In the genomic region with DNA sequence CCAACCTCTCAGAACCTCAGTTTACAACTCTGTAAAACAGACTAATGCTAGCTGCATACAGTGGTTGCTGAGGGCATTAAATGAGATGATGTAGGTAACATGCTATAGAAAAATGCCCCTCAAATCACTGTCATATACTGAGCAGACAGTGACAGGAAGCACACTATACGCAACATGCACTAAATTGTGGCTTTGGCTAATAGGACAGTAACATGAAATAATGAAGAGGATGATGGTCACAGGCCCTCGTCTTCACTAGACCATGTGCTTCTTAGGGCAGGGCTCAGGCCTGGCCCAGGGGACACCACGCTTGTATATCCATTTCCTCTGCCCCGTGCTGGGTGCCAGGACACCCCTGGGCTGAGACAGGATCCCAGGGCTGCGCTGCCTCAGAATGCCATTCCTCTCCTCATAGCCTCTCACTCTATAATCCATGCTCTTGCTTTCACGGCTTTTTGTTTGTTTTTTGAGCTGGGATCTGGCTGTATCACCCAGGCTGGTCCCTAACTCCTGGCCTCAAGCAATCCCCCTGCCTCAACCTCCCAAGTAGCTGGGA, we compare ENCODE assay signal across 2 cellular contexts.
TF ChIP-seq lines count a peak whose summit lies in the region.

No MANE protein-coding gene starts in this region.

TF ChIP-seq in SK-N-SH, 30 proteins besides CTCF, POLR2A, EP300 and RAD21:
- TF ChIP-seq, protein P1, sequence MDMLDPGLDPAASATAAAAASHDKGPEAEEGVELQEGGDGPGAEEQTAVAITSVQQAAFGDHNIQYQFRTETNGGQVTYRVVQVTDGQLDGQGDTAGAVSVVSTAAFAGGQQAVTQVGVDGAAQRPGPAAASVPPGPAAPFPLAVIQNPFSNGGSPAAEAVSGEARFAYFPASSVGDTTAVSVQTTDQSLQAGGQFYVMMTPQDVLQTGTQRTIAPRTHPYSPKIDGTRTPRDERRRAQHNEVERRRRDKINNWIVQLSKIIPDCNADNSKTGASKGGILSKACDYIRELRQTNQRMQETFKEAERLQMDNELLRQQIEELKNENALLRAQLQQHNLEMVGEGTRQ (IDR thresholded peaks at IDR 0.05; ENCODE audit: borderline replicate concordance, low read depth, low read length), result no peak
- TF ChIP-seq, protein P2, sequence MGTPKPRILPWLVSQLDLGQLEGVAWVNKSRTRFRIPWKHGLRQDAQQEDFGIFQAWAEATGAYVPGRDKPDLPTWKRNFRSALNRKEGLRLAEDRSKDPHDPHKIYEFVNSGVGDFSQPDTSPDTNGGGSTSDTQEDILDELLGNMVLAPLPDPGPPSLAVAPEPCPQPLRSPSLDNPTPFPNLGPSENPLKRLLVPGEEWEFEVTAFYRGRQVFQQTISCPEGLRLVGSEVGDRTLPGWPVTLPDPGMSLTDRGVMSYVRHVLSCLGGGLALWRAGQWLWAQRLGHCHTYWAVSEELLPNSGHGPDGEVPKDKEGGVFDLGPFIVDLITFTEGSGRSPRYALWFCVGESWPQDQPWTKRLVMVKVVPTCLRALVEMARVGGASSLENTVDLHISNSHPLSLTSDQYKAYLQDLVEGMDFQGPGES (IDR thresholded peaks at IDR 0.05; ENCODE audit: low read depth, low read length), result no peak
- TF ChIP-seq JUND (IDR thresholded peaks at IDR 0.05) (no peak), TEAD4 (IDR thresholded peaks at IDR 0.05; ENCODE audit: borderline replicate concordance, insufficient read depth) (no peak), ELF1 (IDR thresholded peaks at IDR 0.05) (no peak), FOSL2 (IDR thresholded peaks at IDR 0.05; ENCODE audit: borderline replicate concordance, low read depth) (no peak), GABPA (IDR thresholded peaks at IDR 0.05; ENCODE audit: low read depth) (no peak), SMC3 (IDR thresholded peaks at IDR 0.05; ENCODE audit: low read depth, low read length) (no peak), NRF1 (IDR thresholded peaks at IDR 0.05; ENCODE audit: low read depth, low read length) (no peak), NFIC (IDR thresholded peaks at IDR 0.05; ENCODE audit: borderline replicate concordance) (no peak), TAF1 (IDR thresholded peaks at IDR 0.05; ENCODE audit: borderline replicate concordance, low read depth, low read length) (no peak), RXRA (IDR thresholded peaks at IDR 0.05; ENCODE audit: borderline replicate concordance, low read depth) (no peak), CHD2 (IDR thresholded peaks at IDR 0.05; ENCODE audit: low read length, partially characterized antibody) (no peak), POLR2AphosphoS5 (IDR thresholded peaks at IDR 0.05; ENCODE audit: low read depth, low read length) (no peak), YY1 (IDR thresholded peaks at IDR 0.05; ENCODE audit: low read depth) (no peak)
- TF ChIP-seq, protein P3, sequence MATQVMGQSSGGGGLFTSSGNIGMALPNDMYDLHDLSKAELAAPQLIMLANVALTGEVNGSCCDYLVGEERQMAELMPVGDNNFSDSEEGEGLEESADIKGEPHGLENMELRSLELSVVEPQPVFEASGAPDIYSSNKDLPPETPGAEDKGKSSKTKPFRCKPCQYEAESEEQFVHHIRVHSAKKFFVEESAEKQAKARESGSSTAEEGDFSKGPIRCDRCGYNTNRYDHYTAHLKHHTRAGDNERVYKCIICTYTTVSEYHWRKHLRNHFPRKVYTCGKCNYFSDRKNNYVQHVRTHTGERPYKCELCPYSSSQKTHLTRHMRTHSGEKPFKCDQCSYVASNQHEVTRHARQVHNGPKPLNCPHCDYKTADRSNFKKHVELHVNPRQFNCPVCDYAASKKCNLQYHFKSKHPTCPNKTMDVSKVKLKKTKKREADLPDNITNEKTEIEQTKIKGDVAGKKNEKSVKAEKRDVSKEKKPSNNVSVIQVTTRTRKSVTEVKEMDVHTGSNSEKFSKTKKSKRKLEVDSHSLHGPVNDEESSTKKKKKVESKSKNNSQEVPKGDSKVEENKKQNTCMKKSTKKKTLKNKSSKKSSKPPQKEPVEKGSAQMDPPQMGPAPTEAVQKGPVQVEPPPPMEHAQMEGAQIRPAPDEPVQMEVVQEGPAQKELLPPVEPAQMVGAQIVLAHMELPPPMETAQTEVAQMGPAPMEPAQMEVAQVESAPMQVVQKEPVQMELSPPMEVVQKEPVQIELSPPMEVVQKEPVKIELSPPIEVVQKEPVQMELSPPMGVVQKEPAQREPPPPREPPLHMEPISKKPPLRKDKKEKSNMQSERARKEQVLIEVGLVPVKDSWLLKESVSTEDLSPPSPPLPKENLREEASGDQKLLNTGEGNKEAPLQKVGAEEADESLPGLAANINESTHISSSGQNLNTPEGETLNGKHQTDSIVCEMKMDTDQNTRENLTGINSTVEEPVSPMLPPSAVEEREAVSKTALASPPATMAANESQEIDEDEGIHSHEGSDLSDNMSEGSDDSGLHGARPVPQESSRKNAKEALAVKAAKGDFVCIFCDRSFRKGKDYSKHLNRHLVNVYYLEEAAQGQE (IDR thresholded peaks at IDR 0.05; ENCODE audit: low read depth, low read length), result no peak

TF ChIP-seq in SK-N-SH treated with all-trans-retinoic acid at 6 μM for 48 hours, 23 proteins besides CTCF, POLR2A, EP300 and RAD21 (continued from another document):
- TF ChIP-seq, protein P4, sequence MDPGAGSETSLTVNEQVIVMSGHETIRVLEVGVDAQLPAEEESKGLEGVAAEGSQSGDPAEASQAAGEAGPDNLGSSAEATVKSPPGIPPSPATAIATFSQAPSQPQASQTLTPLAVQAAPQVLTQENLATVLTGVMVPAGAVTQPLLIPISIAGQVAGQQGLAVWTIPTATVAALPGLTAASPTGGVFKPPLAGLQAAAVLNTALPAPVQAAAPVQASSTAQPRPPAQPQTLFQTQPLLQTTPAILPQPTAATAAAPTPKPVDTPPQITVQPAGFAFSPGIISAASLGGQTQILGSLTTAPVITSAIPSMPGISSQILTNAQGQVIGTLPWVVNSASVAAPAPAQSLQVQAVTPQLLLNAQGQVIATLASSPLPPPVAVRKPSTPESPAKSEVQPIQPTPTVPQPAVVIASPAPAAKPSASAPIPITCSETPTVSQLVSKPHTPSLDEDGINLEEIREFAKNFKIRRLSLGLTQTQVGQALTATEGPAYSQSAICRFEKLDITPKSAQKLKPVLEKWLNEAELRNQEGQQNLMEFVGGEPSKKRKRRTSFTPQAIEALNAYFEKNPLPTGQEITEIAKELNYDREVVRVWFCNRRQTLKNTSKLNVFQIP (CRISPR knock-in tag; IDR thresholded peaks at IDR 0.05; ENCODE audit: borderline replicate concordance, low read depth), result no peak
- TF ChIP-seq TCF4 (CRISPR knock-in tag; IDR thresholded peaks at IDR 0.05; ENCODE audit: borderline replicate concordance) (no peak), ZFP30 (CRISPR knock-in tag; IDR thresholded peaks at IDR 0.05) (no peak), ISL1 (CRISPR knock-in tag; IDR thresholded peaks at IDR 0.05) (no peak), SNAI2 (CRISPR knock-in tag; IDR thresholded peaks at IDR 0.05) (no peak), CSDC2 (CRISPR knock-in tag; IDR thresholded peaks at IDR 0.05) (no peak), ESRRG (CRISPR knock-in tag; IDR thresholded peaks at IDR 0.05) (no peak)
